In genomic region chr2:70142590-70143313, GRCh38 we compare ENCODE assay signal across 1 cellular context.
TF ChIP-seq lines count a peak whose summit lies in the region.

No MANE protein-coding gene starts in this region.

TF ChIP-seq in K562, 482 proteins besides CTCF, POLR2A, EP300 and RAD21 (continued from another document and continues in another):
- TF ChIP-seq, protein P1, sequence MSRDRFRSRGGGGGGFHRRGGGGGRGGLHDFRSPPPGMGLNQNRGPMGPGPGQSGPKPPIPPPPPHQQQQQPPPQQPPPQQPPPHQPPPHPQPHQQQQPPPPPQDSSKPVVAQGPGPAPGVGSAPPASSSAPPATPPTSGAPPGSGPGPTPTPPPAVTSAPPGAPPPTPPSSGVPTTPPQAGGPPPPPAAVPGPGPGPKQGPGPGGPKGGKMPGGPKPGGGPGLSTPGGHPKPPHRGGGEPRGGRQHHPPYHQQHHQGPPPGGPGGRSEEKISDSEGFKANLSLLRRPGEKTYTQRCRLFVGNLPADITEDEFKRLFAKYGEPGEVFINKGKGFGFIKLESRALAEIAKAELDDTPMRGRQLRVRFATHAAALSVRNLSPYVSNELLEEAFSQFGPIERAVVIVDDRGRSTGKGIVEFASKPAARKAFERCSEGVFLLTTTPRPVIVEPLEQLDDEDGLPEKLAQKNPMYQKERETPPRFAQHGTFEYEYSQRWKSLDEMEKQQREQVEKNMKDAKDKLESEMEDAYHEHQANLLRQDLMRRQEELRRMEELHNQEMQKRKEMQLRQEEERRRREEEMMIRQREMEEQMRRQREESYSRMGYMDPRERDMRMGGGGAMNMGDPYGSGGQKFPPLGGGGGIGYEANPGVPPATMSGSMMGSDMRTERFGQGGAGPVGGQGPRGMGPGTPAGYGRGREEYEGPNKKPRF (IDR thresholded peaks at IDR 0.05; ENCODE audit: low read depth, low read length) = no peak
- TF ChIP-seq IRF2 (CRISPR knock-in tag; IDR thresholded peaks at IDR 0.05) (no peak), NR2C2 (CRISPR knock-in tag; IDR thresholded peaks at IDR 0.05) (peak; percentile 90), NR2C2 (tag; IDR thresholded peaks at IDR 0.05) (peak; percentile 81), CBX1 (IDR thresholded peaks at IDR 0.05; ENCODE audit: low read depth) (peak; percentile 8; the same call in 1 of the 2 replicates), FUS (optimal IDR thresholded peaks at IDR 0.05; ENCODE audit: low read depth, low read length) (peak; percentile 71), ZBTB26 (CRISPR knock-in tag; IDR thresholded peaks at IDR 0.05) (no peak), MYNN (IDR thresholded peaks at IDR 0.05) (peak; percentile 54; the same call in 1 of the 2 replicates), MYNN (CRISPR knock-in tag; IDR thresholded peaks at IDR 0.05) (no peak), ZNF707 (CRISPR knock-in tag; conservative IDR thresholded peaks at IDR 0.05) (no peak), ZNF175 (CRISPR knock-in tag; IDR thresholded peaks at IDR 0.05; ENCODE audit: low read depth) (peak; percentile 91), STAG1 (CRISPR knock-in tag; IDR thresholded peaks at IDR 0.05; ENCODE audit: borderline replicate concordance) (peak; percentile 88), EZH2 (IDR thresholded peaks at IDR 0.05; ENCODE audit: borderline replicate concordance, low read depth, low read length) (no peak), BHLHE40 (IDR thresholded peaks at IDR 0.05; ENCODE audit: low read length) (peak; percentile 100), JUN (IDR thresholded peaks at IDR 0.05; ENCODE audit: borderline replicate concordance, low read depth, low read length) (peak; percentile 97), JUN (CRISPR knock-in tag; IDR thresholded peaks at IDR 0.05; ENCODE audit: borderline replicate concordance) (peak; percentile 96), CEBPG (CRISPR knock-in tag; IDR thresholded peaks at IDR 0.05) (peak; percentile 78), CEBPG (tag; conservative IDR thresholded peaks at IDR 0.05 in 1 of 2, IDR thresholded peaks at IDR 0.05 in 1 of 2) (peak; percentile 52 to 90), ZNF239 (CRISPR knock-in tag; IDR thresholded peaks at IDR 0.05) (peak; percentile 26; the same call in 1 of the 2 replicates), PRMT5 (CRISPR knock-in tag; IDR thresholded peaks at IDR 0.05) (no peak), POLR3G (IDR thresholded peaks at IDR 0.05; ENCODE audit: extremely low read depth, insufficient read length, insufficient replicate concordance) (no peak), SMAD3 (CRISPR knock-in tag; conservative IDR thresholded peaks at IDR 0.05) (no peak), JUNB (CRISPR knock-in tag; conservative IDR thresholded peaks at IDR 0.05) (peak; percentile 100), ATF1 (CRISPR knock-in tag; IDR thresholded peaks at IDR 0.05) (peak; percentile 90), ATF1 (tag; IDR thresholded peaks at IDR 0.05) (peak; percentile 99), SP2 (IDR thresholded peaks at IDR 0.05; ENCODE audit: extremely low read depth, low read depth, low read length, poor library complexity, severe bottlenecking) (no peak), NR4A1 (CRISPR knock-in tag; IDR thresholded peaks at IDR 0.05) (0 out of 2 replicates have a peak, but pooled peaks have one; percentile 29), NR4A1 (tag; IDR thresholded peaks at IDR 0.05) (no peak), ZNF695 (CRISPR knock-in tag; IDR thresholded peaks at IDR 0.05) (no peak), TAF7 (tag; IDR thresholded peaks at IDR 0.05) (peak; percentile 57; the same call in 1 of the 2 replicates), FOXJ2 (tag; IDR thresholded peaks at IDR 0.05) (peak; percentile 32), NCOA4 (IDR thresholded peaks at IDR 0.05; ENCODE audit: partially characterized antibody) (no peak), SRF (CRISPR knock-in tag; IDR thresholded peaks at IDR 0.05) (peak in 1 of 2 experiments; percentile 89; a peak in 2 of 4 replicates), NKRF (IDR thresholded peaks at IDR 0.05; ENCODE audit: borderline replicate concordance) (peak; percentile 34; the same call in 1 of the 2 replicates), ETS1 (conservative IDR thresholded peaks at IDR 0.05; ENCODE audit: control insufficient read depth, low read depth, low read length) (0 out of 2 replicates have a peak, but pooled peaks have one; percentile 26), LARP7 (IDR thresholded peaks at IDR 0.05) (no peak)
- TF ChIP-seq, protein P2, sequence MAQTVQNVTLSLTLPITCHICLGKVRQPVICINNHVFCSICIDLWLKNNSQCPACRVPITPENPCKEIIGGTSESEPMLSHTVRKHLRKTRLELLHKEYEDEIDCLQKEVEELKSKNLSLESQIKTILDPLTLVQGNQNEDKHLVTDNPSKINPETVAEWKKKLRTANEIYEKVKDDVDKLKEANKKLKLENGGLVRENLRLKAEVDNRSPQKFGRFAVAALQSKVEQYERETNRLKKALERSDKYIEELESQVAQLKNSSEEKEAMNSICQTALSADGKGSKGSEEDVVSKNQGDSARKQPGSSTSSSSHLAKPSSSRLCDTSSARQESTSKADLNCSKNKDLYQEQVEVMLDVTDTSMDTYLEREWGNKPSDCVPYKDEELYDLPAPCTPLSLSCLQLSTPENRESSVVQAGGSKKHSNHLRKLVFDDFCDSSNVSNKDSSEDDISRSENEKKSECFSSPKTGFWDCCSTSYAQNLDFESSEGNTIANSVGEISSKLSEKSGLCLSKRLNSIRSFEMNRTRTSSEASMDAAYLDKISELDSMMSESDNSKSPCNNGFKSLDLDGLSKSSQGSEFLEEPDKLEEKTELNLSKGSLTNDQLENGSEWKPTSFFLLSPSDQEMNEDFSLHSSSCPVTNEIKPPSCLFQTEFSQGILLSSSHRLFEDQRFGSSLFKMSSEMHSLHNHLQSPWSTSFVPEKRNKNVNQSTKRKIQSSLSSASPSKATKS (CRISPR knock-in tag; IDR thresholded peaks at IDR 0.05) = no peak
- TF ChIP-seq, protein P3, sequence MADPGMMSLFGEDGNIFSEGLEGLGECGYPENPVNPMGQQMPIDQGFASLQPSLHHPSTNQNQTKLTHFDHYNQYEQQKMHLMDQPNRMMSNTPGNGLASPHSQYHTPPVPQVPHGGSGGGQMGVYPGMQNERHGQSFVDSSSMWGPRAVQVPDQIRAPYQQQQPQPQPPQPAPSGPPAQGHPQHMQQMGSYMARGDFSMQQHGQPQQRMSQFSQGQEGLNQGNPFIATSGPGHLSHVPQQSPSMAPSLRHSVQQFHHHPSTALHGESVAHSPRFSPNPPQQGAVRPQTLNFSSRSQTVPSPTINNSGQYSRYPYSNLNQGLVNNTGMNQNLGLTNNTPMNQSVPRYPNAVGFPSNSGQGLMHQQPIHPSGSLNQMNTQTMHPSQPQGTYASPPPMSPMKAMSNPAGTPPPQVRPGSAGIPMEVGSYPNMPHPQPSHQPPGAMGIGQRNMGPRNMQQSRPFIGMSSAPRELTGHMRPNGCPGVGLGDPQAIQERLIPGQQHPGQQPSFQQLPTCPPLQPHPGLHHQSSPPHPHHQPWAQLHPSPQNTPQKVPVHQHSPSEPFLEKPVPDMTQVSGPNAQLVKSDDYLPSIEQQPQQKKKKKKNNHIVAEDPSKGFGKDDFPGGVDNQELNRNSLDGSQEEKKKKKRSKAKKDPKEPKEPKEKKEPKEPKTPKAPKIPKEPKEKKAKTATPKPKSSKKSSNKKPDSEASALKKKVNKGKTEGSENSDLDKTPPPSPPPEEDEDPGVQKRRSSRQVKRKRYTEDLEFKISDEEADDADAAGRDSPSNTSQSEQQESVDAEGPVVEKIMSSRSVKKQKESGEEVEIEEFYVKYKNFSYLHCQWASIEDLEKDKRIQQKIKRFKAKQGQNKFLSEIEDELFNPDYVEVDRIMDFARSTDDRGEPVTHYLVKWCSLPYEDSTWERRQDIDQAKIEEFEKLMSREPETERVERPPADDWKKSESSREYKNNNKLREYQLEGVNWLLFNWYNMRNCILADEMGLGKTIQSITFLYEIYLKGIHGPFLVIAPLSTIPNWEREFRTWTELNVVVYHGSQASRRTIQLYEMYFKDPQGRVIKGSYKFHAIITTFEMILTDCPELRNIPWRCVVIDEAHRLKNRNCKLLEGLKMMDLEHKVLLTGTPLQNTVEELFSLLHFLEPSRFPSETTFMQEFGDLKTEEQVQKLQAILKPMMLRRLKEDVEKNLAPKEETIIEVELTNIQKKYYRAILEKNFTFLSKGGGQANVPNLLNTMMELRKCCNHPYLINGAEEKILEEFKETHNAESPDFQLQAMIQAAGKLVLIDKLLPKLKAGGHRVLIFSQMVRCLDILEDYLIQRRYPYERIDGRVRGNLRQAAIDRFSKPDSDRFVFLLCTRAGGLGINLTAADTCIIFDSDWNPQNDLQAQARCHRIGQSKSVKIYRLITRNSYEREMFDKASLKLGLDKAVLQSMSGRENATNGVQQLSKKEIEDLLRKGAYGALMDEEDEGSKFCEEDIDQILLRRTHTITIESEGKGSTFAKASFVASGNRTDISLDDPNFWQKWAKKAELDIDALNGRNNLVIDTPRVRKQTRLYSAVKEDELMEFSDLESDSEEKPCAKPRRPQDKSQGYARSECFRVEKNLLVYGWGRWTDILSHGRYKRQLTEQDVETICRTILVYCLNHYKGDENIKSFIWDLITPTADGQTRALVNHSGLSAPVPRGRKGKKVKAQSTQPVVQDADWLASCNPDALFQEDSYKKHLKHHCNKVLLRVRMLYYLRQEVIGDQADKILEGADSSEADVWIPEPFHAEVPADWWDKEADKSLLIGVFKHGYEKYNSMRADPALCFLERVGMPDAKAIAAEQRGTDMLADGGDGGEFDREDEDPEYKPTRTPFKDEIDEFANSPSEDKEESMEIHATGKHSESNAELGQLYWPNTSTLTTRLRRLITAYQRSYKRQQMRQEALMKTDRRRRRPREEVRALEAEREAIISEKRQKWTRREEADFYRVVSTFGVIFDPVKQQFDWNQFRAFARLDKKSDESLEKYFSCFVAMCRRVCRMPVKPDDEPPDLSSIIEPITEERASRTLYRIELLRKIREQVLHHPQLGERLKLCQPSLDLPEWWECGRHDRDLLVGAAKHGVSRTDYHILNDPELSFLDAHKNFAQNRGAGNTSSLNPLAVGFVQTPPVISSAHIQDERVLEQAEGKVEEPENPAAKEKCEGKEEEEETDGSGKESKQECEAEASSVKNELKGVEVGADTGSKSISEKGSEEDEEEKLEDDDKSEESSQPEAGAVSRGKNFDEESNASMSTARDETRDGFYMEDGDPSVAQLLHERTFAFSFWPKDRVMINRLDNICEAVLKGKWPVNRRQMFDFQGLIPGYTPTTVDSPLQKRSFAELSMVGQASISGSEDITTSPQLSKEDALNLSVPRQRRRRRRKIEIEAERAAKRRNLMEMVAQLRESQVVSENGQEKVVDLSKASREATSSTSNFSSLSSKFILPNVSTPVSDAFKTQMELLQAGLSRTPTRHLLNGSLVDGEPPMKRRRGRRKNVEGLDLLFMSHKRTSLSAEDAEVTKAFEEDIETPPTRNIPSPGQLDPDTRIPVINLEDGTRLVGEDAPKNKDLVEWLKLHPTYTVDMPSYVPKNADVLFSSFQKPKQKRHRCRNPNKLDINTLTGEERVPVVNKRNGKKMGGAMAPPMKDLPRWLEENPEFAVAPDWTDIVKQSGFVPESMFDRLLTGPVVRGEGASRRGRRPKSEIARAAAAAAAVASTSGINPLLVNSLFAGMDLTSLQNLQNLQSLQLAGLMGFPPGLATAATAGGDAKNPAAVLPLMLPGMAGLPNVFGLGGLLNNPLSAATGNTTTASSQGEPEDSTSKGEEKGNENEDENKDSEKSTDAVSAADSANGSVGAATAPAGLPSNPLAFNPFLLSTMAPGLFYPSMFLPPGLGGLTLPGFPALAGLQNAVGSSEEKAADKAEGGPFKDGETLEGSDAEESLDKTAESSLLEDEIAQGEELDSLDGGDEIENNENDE (IDR thresholded peaks at IDR 0.05; ENCODE audit: low read depth, low read length) = no peak
- TF ChIP-seq, protein P4, sequence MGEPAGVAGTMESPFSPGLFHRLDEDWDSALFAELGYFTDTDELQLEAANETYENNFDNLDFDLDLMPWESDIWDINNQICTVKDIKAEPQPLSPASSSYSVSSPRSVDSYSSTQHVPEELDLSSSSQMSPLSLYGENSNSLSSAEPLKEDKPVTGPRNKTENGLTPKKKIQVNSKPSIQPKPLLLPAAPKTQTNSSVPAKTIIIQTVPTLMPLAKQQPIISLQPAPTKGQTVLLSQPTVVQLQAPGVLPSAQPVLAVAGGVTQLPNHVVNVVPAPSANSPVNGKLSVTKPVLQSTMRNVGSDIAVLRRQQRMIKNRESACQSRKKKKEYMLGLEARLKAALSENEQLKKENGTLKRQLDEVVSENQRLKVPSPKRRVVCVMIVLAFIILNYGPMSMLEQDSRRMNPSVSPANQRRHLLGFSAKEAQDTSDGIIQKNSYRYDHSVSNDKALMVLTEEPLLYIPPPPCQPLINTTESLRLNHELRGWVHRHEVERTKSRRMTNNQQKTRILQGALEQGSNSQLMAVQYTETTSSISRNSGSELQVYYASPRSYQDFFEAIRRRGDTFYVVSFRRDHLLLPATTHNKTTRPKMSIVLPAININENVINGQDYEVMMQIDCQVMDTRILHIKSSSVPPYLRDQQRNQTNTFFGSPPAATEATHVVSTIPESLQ (CRISPR knock-in tag; IDR thresholded peaks at IDR 0.05) = no peak
- TF ChIP-seq, protein P5, sequence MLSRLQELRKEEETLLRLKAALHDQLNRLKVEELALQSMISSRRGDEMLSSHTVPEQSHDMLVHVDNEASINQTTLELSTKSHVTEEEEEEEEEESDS (CRISPR knock-in tag; IDR thresholded peaks at IDR 0.05) = no peak
